Comparison of ENCODE assay signal across 8 cellular contexts in the genomic region with DNA sequence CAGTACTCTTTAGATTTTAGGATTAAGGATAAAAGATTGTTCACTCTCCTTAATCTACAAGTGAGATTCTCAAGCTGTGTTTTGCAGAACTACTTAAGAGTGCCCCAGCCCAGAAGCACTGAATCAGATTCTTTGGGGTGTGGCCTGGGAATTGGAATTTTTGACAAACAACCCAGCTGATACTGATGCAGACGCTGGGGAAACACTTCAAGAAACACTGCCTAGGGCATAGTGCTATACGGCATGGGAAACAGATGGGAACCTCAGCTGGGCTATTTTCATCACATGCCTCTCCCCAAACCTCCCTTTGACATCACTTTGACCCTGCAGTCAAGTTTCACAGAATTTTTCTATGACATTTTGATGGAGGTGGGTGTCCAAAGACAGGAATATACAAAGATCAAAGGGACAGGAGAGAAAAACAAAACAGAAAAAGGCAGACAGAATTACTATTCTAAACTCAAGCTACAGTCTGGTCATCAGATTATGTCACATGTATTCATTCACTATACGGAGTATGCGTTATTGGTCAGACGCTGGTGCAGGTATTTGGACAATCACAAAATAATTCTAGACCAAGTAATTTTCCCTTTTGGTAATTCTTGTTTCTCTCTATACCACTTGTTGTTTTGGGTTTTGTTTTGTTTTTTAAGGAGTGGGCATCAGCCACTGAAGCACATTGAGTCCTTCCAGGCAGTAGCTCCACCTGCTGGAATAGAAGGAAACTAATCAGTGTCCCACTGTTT.
DNase-seq lines count a peak whose midpoint lies in the region; ATAC-seq, FAIRE-seq and TF ChIP-seq lines count a peak whose summit lies in the region.
"Not testable (repeated sequence)": the region's sequence is repeated elsewhere in the genome, so short reads cannot be mapped to it uniquely, and the experiment has no call there.

No MANE protein-coding gene starts in this region.

- DNase-seq in G401 (ENCODE audit: low spot score) (peak; percentile 17), Karpas-422 (peak; percentile 53), RPMI8226 (peak; percentile 25), foreskin fibroblast (peak; percentile 37 to 76), urothelium cell line (ENCODE audit: low spot score) (peak; percentile 44)
- DNase-seq in H54 (ENCODE audit: insufficient read length, low spot score); activated naive CD8-positive, alpha-beta T cell treated with anti-CD3 and anti-CD28 coated beads, Interleukin-2, amount 50 U/mL, for 24 hours: not testable (repeated sequence)
- peak in 6 of 9 donors; percentile 7 to 52 (median 39) for DNase-seq in naive thymus-derived CD4-positive, alpha-beta T cell

- not testable (repeated sequence) for H3K9ac ChIP-seq in Karpas-422 (ENCODE audit: low read length)

- H3K9me2 ChIP-seq in Karpas-422 (replicated peaks; ENCODE audit: insufficient read depth, low read length), result not testable (repeated sequence)

- not testable (repeated sequence) for H3K9me3 ChIP-seq in Karpas-422 (ENCODE audit: low read length); naive thymus-derived CD4-positive, alpha-beta T cell (ENCODE audit: control insufficient read depth in 2 of 3, low read length in 3 of 3)

- H3K27me3 ChIP-seq in Karpas-422 (ENCODE audit: low read length); naive thymus-derived CD4-positive, alpha-beta T cell (ENCODE audit: control insufficient read depth in 2 of 2, insufficient read depth in 2 of 2, low read length in 2 of 2): not testable (repeated sequence)

- H2AFZ ChIP-seq in Karpas-422 (ENCODE audit: low read length), result not testable (repeated sequence)

- not testable (repeated sequence) for H3K79me2 ChIP-seq in Karpas-422 (ENCODE audit: low read length)

- TF ChIP-seq POLR2A in H54 (IDR thresholded peaks at IDR 0.05; ENCODE audit: low read depth, low read length), result not testable (repeated sequence)

- not testable (repeated sequence) for H4K20me1 ChIP-seq in Karpas-422 (ENCODE audit: insufficient read depth, low read depth, low read length)

- ATAC-seq in activated naive CD8-positive, alpha-beta T cell treated with anti-CD3 and anti-CD28 coated beads, Interleukin-2, amount 50 U/mL, for 24 hours, result peak; percentile 48
- peak; percentile 88 for ATAC-seq in naive thymus-derived CD4-positive, alpha-beta T cell

- not testable (repeated sequence) for H3K36me3 ChIP-seq in Karpas-422 (ENCODE audit: insufficient read depth, low read length); naive thymus-derived CD4-positive, alpha-beta T cell (ENCODE audit: control insufficient read depth in 2 of 3, insufficient read depth in 3 of 3, low read length in 3 of 3)

- not testable (repeated sequence) for H3K4me3 ChIP-seq in Karpas-422 (ENCODE audit: low read length); foreskin fibroblast (ENCODE audit: low read depth in 1 of 2, low read length in 2 of 2); naive thymus-derived CD4-positive, alpha-beta T cell (ENCODE audit: low read length)

- intact Hi-C loops in naive thymus-derived CD4-positive, alpha-beta T cell (cut with micrococcal nuclease), result loop anchor here (1.0 to 5.0 kb wide), 9 partner anchors 31 to 239 kb away; a partner anchor contains a TSS

- H3K27me3 Mint-ChIP-seq in activated naive CD8-positive, alpha-beta T cell treated with anti-CD3 and anti-CD28 coated beads, Interleukin-2, amount 50 U/mL, for 24 hours; naive thymus-derived CD4-positive, alpha-beta T cell: not testable (repeated sequence)

- H3K9me3 Mint-ChIP-seq in activated naive CD8-positive, alpha-beta T cell treated with anti-CD3 and anti-CD28 coated beads, Interleukin-2, amount 50 U/mL, for 24 hours; naive thymus-derived CD4-positive, alpha-beta T cell: not testable (repeated sequence)

- H3K4me3 Mint-ChIP-seq in activated naive CD8-positive, alpha-beta T cell treated with anti-CD3 and anti-CD28 coated beads, Interleukin-2, amount 50 U/mL, for 24 hours, result peak overlapping the region; percentile 5
- H3K4me3 Mint-ChIP-seq in naive thymus-derived CD4-positive, alpha-beta T cell, result not testable (repeated sequence)

- not testable (repeated sequence) for H3K4me2 ChIP-seq in Karpas-422 (ENCODE audit: low read depth, low read length, poor library complexity, severe bottlenecking)

- H3K4me1 Mint-ChIP-seq in activated naive CD8-positive, alpha-beta T cell treated with anti-CD3 and anti-CD28 coated beads, Interleukin-2, amount 50 U/mL, for 24 hours, result peaks cover 61% of the 10 kb centered on the region
- H3K4me1 Mint-ChIP-seq in naive thymus-derived CD4-positive, alpha-beta T cell, result peaks cover under 1 to 48% (median 16%) of the 10 kb centered on the region in 7 donors

- POLR2A ChIA-PET in naive thymus-derived CD4-positive, alpha-beta T cell (lab: Charles Lee), result interaction anchor here (0.7 to 2.1 kb wide), 4 partner anchors 75 to 236 kb away, joined by 3 to 15 read pairs (median 5); a partner anchor contains a TSS

- FAIRE-seq in H54 (lab: Jason Lieb, UNC), result peak; percentile 62
- peak; percentile 94 for FAIRE-seq in urothelium cell line (lab: Jason Lieb, UNC)

- CTCF ChIA-PET in naive thymus-derived CD4-positive, alpha-beta T cell (lab: Charles Lee), result interaction anchor here (0.8 to 7.7 kb wide), 20 partner anchors 10 to 868 kb away, joined by 3 to 55 read pairs (median 4); a partner anchor contains a TSS

- H3K27ac Mint-ChIP-seq in activated naive CD8-positive, alpha-beta T cell treated with anti-CD3 and anti-CD28 coated beads, Interleukin-2, amount 50 U/mL, for 24 hours, result peak overlapping the region; percentile 23
- H3K27ac Mint-ChIP-seq in naive thymus-derived CD4-positive, alpha-beta T cell, result peak overlapping the region in 4 of 9 donors; percentile 6 to 76 (median 52)

- not testable (repeated sequence) for H3K36me3 Mint-ChIP-seq in activated naive CD8-positive, alpha-beta T cell treated with anti-CD3 and anti-CD28 coated beads, Interleukin-2, amount 50 U/mL, for 24 hours (ENCODE audit: low read depth); naive thymus-derived CD4-positive, alpha-beta T cell

- not testable (repeated sequence) for H3K27ac ChIP-seq in Karpas-422 (ENCODE audit: low read length); naive thymus-derived CD4-positive, alpha-beta T cell (ENCODE audit: low read depth, low read length)

- in situ Hi-C loops in G401 (cut with HindIII; ENCODE audit: low sequenced_read_pairs), result not testable (repeated sequence)

- peak; percentile 69 for TF ChIP-seq CTCF in foreskin fibroblast (IDR thresholded peaks at IDR 0.05; ENCODE audit: low read depth, low read length)

- not testable (repeated sequence) for H3K4me1 ChIP-seq in Karpas-422 (ENCODE audit: low read length); naive thymus-derived CD4-positive, alpha-beta T cell (ENCODE audit: control insufficient read depth in 2 of 2, insufficient read depth in 2 of 2, low read length in 2 of 2)
